Comparison of ENCODE assay signal across 1 cellular context in the genomic region with DNA sequence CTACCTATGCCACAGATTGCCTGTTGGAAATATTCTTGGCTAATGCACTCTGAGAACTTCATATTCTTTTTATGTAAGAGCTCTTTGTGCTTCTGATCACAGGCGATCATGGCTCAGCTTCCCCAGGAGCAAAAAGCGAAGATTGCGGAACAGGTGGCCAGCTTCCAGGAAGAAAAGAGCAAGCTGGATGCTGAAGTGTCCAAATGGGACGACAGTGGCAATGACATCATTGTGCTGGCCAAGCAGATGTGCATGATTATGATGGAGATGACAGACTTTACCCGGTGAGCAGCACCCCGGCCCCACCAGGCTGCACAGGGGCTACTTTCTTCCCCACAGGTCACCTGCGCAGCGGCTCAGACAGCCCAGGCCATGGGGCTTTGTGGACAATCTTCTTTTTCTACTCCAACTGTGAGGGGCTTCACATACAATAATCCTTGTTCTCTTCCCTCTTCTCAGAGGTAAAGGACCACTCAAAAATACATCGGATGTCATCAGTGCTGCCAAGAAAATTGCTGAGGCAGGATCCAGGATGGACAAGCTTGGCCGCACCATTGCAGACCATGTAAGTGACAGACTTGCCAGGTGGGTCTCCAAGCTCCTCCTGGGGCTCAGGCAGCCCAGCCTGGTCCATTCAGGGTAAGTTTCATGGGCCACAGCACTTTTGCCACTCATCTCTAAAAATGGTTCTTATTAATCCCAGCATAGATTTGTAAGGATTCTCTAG.
TF ChIP-seq lines count a peak whose summit lies in the region.

No MANE protein-coding gene starts in this region.

TF ChIP-seq in HepG2, 621 proteins besides CTCF, POLR2A, EP300 and RAD21 (continued from another document):
- TF ChIP-seq, protein P1, sequence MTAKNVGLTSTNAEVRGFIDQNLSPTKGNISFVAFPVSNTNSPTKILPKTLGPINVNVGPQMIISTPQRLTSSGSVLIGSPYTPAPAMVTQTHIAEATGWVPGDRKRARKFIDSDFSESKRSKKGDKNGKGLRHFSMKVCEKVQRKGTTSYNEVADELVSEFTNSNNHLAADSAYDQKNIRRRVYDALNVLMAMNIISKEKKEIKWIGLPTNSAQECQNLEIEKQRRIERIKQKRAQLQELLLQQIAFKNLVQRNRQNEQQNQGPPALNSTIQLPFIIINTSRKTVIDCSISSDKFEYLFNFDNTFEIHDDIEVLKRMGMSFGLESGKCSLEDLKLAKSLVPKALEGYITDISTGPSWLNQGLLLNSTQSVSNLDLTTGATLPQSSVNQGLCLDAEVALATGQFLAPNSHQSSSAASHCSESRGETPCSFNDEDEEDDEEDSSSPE (CRISPR knock-in tag; IDR thresholded peaks at IDR 0.05), result no peak
- TF ChIP-seq, protein P2, sequence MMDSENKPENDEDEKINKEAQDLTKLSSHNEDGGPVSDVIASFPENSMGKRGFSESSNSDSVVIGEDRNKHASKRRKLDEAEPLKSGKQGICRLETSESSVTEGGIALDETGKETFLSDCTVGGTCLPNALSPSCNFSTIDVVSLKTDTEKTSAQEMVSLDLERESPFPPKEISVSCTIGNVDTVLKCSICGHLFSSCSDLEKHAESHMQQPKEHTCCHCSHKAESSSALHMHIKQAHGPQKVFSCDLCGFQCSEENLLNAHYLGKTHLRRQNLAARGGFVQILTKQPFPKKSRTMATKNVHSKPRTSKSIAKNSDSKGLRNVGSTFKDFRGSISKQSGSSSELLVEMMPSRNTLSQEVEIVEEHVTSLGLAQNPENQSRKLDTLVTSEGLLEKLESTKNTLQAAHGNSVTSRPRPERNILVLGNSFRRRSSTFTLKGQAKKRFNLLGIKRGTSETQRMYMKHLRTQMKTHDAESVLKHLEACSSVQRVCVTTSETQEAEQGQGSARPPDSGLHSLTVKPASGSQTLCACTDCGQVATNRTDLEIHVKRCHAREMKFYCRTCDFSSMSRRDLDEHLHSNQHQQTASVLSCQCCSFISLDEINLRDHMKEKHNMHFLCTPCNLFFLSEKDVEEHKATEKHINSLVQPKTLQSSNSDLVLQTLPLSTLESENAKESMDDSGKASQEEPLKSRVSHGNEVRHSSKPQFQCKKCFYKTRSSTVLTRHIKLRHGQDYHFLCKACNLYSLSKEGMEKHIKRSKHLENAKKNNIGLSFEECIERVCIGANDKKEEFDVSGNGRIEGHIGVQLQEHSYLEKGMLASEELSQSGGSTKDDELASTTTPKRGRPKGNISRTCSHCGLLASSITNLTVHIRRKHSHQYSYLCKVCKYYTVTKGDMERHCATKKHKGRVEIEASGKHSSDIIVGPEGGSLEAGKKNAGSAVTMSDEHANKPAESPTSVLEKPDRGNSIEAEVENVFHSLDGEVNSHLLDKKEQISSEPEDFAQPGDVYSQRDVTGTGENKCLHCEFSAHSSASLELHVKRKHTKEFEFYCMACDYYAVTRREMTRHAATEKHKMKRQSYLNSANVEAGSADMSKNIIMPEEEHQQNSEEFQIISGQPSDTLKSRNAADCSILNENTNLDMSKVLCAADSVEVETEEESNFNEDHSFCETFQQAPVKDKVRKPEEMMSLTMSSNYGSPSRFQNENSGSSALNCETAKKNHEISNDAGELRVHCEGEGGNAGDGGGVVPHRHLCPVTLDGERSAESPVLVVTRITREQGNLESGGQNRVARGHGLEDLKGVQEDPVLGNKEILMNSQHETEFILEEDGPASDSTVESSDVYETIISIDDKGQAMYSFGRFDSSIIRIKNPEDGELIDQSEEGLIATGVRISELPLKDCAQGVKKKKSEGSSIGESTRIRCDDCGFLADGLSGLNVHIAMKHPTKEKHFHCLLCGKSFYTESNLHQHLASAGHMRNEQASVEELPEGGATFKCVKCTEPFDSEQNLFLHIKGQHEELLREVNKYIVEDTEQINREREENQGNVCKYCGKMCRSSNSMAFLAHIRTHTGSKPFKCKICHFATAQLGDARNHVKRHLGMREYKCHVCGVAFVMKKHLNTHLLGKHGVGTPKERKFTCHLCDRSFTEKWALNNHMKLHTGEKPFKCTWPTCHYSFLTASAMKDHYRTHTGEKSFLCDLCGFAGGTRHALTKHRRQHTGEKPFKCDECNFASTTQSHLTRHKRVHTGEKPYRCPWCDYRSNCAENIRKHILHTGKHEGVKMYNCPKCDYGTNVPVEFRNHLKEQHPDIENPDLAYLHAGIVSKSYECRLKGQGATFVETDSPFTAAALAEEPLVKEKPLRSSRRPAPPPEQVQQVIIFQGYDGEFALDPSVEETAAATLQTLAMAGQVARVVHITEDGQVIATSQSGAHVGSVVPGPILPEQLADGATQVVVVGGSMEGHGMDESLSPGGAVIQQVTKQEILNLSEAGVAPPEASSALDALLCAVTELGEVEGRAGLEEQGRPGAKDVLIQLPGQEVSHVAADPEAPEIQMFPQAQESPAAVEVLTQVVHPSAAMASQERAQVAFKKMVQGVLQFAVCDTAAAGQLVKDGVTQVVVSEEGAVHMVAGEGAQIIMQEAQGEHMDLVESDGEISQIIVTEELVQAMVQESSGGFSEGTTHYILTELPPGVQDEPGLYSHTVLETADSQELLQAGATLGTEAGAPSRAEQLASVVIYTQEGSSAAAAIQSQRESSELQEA (CRISPR knock-in tag; IDR thresholded peaks at IDR 0.05; ENCODE audit: not compliant biosample characterization), result no peak
